In the genomic region with DNA sequence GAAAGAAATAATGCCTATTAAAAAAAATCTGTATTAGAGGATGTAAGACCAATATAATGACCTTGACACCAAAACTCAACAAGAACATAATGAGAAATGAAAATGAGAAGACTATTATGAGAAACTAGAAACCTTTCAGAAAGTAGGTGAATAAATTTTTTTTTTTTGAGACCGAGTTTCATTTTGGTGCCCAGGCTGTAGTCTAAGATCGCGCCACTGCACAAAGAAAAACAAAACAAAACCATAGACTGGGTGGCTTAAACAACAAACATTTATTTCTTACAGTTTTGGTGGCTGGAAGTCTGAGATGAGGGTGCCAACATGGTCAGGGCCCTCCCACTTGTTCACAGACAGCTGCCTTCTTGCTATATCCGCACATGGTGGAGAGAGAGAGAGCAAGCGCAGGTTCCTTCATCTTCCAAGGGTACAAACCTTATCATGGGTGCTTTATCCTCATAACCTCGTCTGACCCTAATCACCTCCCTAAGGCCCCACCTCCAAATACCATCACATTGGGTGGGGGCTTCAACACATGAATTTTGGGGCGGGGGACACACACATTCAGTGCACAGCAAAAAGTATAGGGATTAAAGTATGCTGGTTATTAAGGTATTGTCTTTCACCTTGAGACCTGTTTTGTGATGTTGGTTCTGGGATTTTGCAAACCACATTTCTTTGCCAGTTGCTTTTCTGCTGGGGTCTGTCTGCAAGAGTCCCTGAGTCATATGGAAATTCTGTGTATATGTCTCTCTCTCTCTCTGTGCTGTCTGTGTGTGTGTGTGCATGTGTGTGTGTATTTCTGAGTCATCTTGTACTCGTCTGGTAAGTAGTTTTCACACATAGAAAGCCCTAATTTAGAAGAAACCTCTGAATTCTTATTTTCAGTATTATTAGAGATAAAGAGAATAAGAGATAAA, we compare ENCODE assay signal across 8 cellular contexts. TPM values are rescaled to one million over a fixed set of nuclear protein-coding genes. Genes with fewer than 3 reads are reported as not detected.
DNase-seq lines count a peak whose midpoint lies in the region; ATAC-seq and TF ChIP-seq lines count a peak whose summit lies in the region.

No MANE protein-coding gene starts in this region.

- 80 to 82% (median 81%) methylated on average over 8 of the region's 8 CpGs for WGBS in psoas muscle, 3 donors

- peak overlapping the region; percentile 73 for H3K27ac Mint-ChIP-seq in activated naive CD4-positive, alpha-beta T cell treated with anti-CD3 and anti-CD28 coated beads, Interleukin-2, amount 50 U/mL, for 24 hours

- no peaks in the 10 kb centered on the region for H3K36me3 ChIP-seq in psoas muscle (ENCODE audit: insufficient read depth in 1 of 2, low read depth in 1 of 2)

- peak overlapping the region; percentile 64 for H3K4me3 Mint-ChIP-seq in activated naive CD4-positive, alpha-beta T cell treated with anti-CD3 and anti-CD28 coated beads, Interleukin-2, amount 50 U/mL, for 24 hours

- no peak overlapping the region for H3K4me3 ChIP-seq in psoas muscle

- DNase-seq in ELR (ENCODE audit: low read depth) (peak; percentile 68), HT1080 (ENCODE audit: low read depth) (peak; percentile 76), AG08396 (ENCODE audit: low spot score) (no peak), NCI-H146 treated with DMSO at 0.1 percent for 48 hours (lab: John Stamatoyannopoulos, UW; ENCODE audit: unreplicated experiment) (no peak), psoas muscle (no peak)
- DNase-seq in stimulated activated CD4-positive, alpha-beta T cell treated with anti-CD3 and anti-CD28 coated beads, Interleukin-4, amount 100 ng/mL, for 24 hours, result peak; percentile 81

- intact Hi-C loops in psoas muscle (cut with DNase I), result no loop called here

- no peak overlapping the region for H3K27ac ChIP-seq in psoas muscle

- peaks cover 19% of the 10 kb centered on the region for H3K4me1 Mint-ChIP-seq in activated naive CD4-positive, alpha-beta T cell treated with anti-CD3 and anti-CD28 coated beads, Interleukin-2, amount 50 U/mL, for 24 hours

- peak; percentile 84 for ATAC-seq in GM21447 (IDR thresholded peaks at IDR 0.05; ENCODE audit: unreplicated experiment)
- ATAC-seq in psoas muscle, result no peak

- no peaks in the 10 kb centered on the region for H3K4me1 ChIP-seq in psoas muscle

- no peaks in the 10 kb centered on the region for H3K27me3 ChIP-seq in psoas muscle (ENCODE audit: insufficient read depth in 3 of 3, low read length in 2 of 3)

- H3K36me3 Mint-ChIP-seq in activated naive CD4-positive, alpha-beta T cell treated with anti-CD3 and anti-CD28 coated beads, Interleukin-2, amount 50 U/mL, for 24 hours, result no peaks in the 10 kb centered on the region

- H3K27me3 Mint-ChIP-seq in activated naive CD4-positive, alpha-beta T cell treated with anti-CD3 and anti-CD28 coated beads, Interleukin-2, amount 50 U/mL, for 24 hours, result no peaks in the 10 kb centered on the region

- no peaks in the 10 kb centered on the region for H3K9me3 ChIP-seq in psoas muscle

- TF ChIP-seq CTCF in psoas muscle (IDR thresholded peaks at IDR 0.05), result no peak

- no peaks in the 10 kb centered on the region for H3K9me3 Mint-ChIP-seq in activated naive CD4-positive, alpha-beta T cell treated with anti-CD3 and anti-CD28 coated beads, Interleukin-2, amount 50 U/mL, for 24 hours

RNA-seq across cellular contexts. Expression of a gene that starts 26.2 kb away (rescaled TPM):
- total RNA-seq in HT1080 (2014; rRNA removed; shearing (Covaris generic)), result 55.3 and 59.0 TPM in 2 replicates
- polyA plus RNA-seq in HT1080 (2015; cell fraction: cytosol; rRNA removed), result 41.9 and 55.9 TPM in 2 replicates
- polyA plus RNA-seq in HT1080 (2015; cell fraction: nucleus; rRNA removed), result 14.5 and 18.8 TPM in 2 replicates
- 10 to 100 TPM; 52.5 to 66.4 (median 57.5) TPM for total RNA-seq in psoas muscle
- 10 to 100 TPM; 22.1 to 65.1 (median 35.0) TPM for polyA plus RNA-seq in psoas muscle

RNA-seq across cellular contexts. Expression of a gene that starts 26.3 kb away (rescaled TPM):
- 66.2 and 68.8 TPM in 2 replicates for total RNA-seq in HT1080 (2014; rRNA removed; shearing (Covaris generic))
- polyA plus RNA-seq in HT1080 (2015; cell fraction: cytosol; rRNA removed), result 72.9 and 91.1 TPM in 2 replicates
- 126 and 142 TPM in 2 replicates for polyA plus RNA-seq in HT1080 (2015; cell fraction: nucleus; rRNA removed)
- total RNA-seq in psoas muscle, result 10 to 100 TPM; 27.0 to 43.8 (median 30.2) TPM
- polyA plus RNA-seq in psoas muscle, result 10 to 100 TPM; 25.7 to 52.9 (median 26.4) TPM

Comparison
In these comparisons a context has a peak if more than half of its experiments do, and no peak if none do; other contexts are left out.
1. DNase-seq: peak in ELR (single experiment), HT1080 (single experiment) and stimulated activated CD4-positive, alpha-beta T cell treated with anti-CD3 and anti-CD28 coated beads, Interleukin-4, amount 100 ng/mL, for 24 hours (single experiment); none in AG08396 (single experiment), NCI-H146 treated with DMSO at 0.1 percent for 48 hours (single experiment) and psoas muscle (0 of 2).